Comparison of ENCODE assay signal across 1 cellular context in genomic region chr16:3305109-3306068, GRCh38.
TF ChIP-seq lines count a peak whose summit lies in the region.

A gene with protein sequence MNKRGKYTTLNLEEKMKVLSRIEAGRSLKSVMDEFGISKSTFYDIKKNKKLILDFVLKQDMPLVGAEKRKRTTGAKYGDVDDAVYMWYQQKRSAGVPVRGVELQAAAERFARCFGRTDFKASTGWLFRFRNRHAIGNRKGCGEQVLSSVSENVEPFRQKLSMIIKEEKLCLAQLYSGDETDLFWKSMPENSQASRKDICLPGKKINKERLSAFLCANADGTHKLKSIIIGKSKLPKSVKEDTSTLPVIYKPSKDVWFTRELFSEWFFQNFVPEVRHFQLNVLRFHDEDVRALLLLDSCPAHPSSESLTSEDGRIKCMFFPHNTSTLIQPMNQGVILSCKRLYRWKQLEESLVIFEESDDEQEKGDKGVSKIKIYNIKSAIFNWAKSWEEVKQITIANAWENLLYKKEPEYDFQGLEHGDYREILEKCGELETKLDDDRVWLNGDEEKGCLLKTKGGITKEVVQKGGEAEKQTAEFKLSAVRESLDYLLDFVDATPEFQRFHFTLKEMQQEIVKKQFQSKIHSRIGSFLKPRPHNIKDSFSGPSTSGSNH (minus strand): TSS chr16:3305430. CDS start chr16:3300614, 4,816 bp downstream.
ZNF75A (plus strand) TSS chr16:3305497; CDS start chr16:3308429, 2,932 bp downstream.

TF ChIP-seq in K562, 482 proteins besides CTCF, POLR2A, EP300 and RAD21 (continued from another document and continues in another):
- TF ChIP-seq, protein P1, sequence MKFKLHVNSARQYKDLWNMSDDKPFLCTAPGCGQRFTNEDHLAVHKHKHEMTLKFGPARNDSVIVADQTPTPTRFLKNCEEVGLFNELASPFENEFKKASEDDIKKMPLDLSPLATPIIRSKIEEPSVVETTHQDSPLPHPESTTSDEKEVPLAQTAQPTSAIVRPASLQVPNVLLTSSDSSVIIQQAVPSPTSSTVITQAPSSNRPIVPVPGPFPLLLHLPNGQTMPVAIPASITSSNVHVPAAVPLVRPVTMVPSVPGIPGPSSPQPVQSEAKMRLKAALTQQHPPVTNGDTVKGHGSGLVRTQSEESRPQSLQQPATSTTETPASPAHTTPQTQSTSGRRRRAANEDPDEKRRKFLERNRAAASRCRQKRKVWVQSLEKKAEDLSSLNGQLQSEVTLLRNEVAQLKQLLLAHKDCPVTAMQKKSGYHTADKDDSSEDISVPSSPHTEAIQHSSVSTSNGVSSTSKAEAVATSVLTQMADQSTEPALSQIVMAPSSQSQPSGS (CRISPR knock-in tag; IDR thresholded peaks at IDR 0.05): no peak
- no peak for TF ChIP-seq CBX2 (IDR thresholded peaks at IDR 0.05; ENCODE audit: insufficient read depth, low read length, poor library complexity, severe bottlenecking)
- peak; percentile 99 for TF ChIP-seq RBFOX2 (IDR thresholded peaks at IDR 0.05; ENCODE audit: low read depth, low read length)
- peak; percentile 65 for TF ChIP-seq ZNF592 (IDR thresholded peaks at IDR 0.05)
- TF ChIP-seq ZNF408 (CRISPR knock-in tag; IDR thresholded peaks at IDR 0.05; ENCODE audit: low read depth): no peak
- peak; percentile 66; the same call in 1 of the 2 replicates for TF ChIP-seq FOXP4 (CRISPR knock-in tag; IDR thresholded peaks at IDR 0.05; ENCODE audit: borderline replicate concordance)
- TF ChIP-seq ZNF584 (CRISPR knock-in tag; IDR thresholded peaks at IDR 0.05; ENCODE audit: low read depth): peak; percentile 52; the same call in 1 of the 2 replicates
- TF ChIP-seq ZNF766 (CRISPR knock-in tag; conservative IDR thresholded peaks at IDR 0.05): peak; percentile 77; the same call in 1 of the 2 replicates
- peak; percentile 63 for TF ChIP-seq C11orf30 (IDR thresholded peaks at IDR 0.05; ENCODE audit: low read depth)
- TF ChIP-seq, protein P2, sequence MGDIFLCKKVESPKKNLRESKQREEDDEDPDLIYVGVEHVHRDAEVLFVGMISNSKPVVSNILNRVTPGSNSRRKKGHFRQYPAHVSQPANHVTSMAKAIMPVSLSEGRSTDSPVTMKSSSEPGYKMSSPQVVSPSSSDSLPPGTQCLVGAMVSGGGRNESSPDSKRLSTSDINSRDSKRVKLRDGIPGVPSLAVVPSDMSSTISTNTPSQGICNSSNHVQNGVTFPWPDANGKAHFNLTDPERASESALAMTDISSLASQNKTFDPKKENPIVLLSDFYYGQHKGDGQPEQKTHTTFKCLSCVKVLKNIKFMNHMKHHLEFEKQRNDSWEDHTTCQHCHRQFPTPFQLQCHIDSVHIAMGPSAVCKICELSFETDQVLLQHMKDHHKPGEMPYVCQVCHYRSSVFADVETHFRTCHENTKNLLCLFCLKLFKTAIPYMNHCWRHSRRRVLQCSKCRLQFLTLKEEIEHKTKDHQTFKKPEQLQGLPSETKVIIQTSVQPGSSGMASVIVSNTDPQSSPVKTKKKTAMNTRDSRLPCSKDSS (IDR thresholded peaks at IDR 0.05; ENCODE audit: low read depth, partially characterized antibody): no peak
- peak; percentile 94 for TF ChIP-seq CBX1 (IDR thresholded peaks at IDR 0.05; ENCODE audit: low read depth)
- peak; percentile 80 for TF ChIP-seq NR3C1 (CRISPR knock-in tag; IDR thresholded peaks at IDR 0.05)
- no peak; the same call in 1 of the 2 replicates for TF ChIP-seq HMGXB4 (CRISPR knock-in tag; IDR thresholded peaks at IDR 0.05)
- TF ChIP-seq FOXA3 (CRISPR knock-in tag; conservative IDR thresholded peaks at IDR 0.05 in 1 of 2, IDR thresholded peaks at IDR 0.05 in 1 of 2): no peak; a peak in 2 of 4 replicates
- no peak for TF ChIP-seq MED1 (CRISPR knock-in tag; IDR thresholded peaks at IDR 0.05; ENCODE audit: borderline replicate concordance)
- no peak for TF ChIP-seq ETS2 (tag; IDR thresholded peaks at IDR 0.05; ENCODE audit: borderline replicate concordance, poor library complexity, severe bottlenecking)
- TF ChIP-seq RFX7 (CRISPR knock-in tag; IDR thresholded peaks at IDR 0.05): no peak
- TF ChIP-seq ZFP1 (CRISPR knock-in tag; IDR thresholded peaks at IDR 0.05): no peak
- TF ChIP-seq CXXC5 (CRISPR knock-in tag; IDR thresholded peaks at IDR 0.05): peak; percentile 85
- no peak for TF ChIP-seq ZMIZ1 (IDR thresholded peaks at IDR 0.05; ENCODE audit: low read depth in 2 of 2, low read length in 2 of 2)
- peak; percentile 34; the same call in 1 of the 2 replicates for TF ChIP-seq NFIC (IDR thresholded peaks at IDR 0.05)
- TF ChIP-seq, protein P3, sequence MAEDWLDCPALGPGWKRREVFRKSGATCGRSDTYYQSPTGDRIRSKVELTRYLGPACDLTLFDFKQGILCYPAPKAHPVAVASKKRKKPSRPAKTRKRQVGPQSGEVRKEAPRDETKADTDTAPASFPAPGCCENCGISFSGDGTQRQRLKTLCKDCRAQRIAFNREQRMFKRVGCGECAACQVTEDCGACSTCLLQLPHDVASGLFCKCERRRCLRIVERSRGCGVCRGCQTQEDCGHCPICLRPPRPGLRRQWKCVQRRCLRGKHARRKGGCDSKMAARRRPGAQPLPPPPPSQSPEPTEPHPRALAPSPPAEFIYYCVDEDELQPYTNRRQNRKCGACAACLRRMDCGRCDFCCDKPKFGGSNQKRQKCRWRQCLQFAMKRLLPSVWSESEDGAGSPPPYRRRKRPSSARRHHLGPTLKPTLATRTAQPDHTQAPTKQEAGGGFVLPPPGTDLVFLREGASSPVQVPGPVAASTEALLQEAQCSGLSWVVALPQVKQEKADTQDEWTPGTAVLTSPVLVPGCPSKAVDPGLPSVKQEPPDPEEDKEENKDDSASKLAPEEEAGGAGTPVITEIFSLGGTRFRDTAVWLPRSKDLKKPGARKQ (CRISPR knock-in tag; IDR thresholded peaks at IDR 0.05): no peak
- no peak for TF ChIP-seq MEF2A (IDR thresholded peaks at IDR 0.05; ENCODE audit: control insufficient read depth, low read depth, low read length)
- TF ChIP-seq SNRNP70 (optimal IDR thresholded peaks at IDR 0.05; ENCODE audit: low read depth, low read length): no peak
- TF ChIP-seq TRIM24 (IDR thresholded peaks at IDR 0.05): 0 out of 4 replicates have a peak, but pooled peaks of 1 of the 2 experiments have one; percentile 17
- TF ChIP-seq, protein P4, sequence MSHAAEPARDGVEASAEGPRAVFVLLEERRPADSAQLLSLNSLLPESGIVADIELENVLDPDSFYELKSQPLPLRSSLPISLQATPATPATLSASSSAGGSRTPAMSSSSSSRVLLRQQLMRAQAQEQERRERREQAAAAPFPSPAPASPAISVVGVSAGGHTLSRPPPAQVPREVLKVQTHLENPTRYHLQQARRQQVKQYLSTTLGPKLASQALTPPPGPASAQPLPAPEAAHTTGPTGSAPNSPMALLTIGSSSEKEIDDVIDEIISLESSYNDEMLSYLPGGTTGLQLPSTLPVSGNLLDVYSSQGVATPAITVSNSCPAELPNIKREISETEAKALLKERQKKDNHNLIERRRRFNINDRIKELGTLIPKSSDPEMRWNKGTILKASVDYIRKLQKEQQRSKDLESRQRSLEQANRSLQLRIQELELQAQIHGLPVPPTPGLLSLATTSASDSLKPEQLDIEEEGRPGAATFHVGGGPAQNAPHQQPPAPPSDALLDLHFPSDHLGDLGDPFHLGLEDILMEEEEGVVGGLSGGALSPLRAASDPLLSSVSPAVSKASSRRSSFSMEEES (CRISPR knock-in tag; IDR thresholded peaks at IDR 0.05): no peak
- peak; percentile 13; the same call in 1 of the 2 replicates for TF ChIP-seq PKNOX1 (IDR thresholded peaks at IDR 0.05)
- TF ChIP-seq ESRRA (IDR thresholded peaks at IDR 0.05; ENCODE audit: borderline replicate concordance, low read depth): peak; percentile 9; the same call in 1 of the 2 replicates
- no peak; the same call in 1 of the 2 replicates for TF ChIP-seq KLF6 (CRISPR knock-in tag; IDR thresholded peaks at IDR 0.05; ENCODE audit: borderline replicate concordance)
- TF ChIP-seq ZNF395 (CRISPR knock-in tag; IDR thresholded peaks at IDR 0.05): peak; percentile 70; the same call in 1 of the 2 replicates
